In genomic region chr17:37206299-37206698, GRCh38 we compare ENCODE assay signal across 18 cellular contexts.
DNase-seq lines count a peak whose midpoint lies in the region; ATAC-seq and TF ChIP-seq lines count a peak whose summit lies in the region.
"Had no signal": no experiment of that assay in that cellular context is flagged by ENCODE, and none has a peak within 500 bp of the region (broad histone marks: within the 10 kb centered on the region; RNA-seq: fewer than 3 reads in every experiment).

No MANE protein-coding gene starts in this region.

- DNase-seq in IMR-90 = no peak
- DNase-seq in adipocyte (ENCODE audit: low read depth) = peak; percentile 73
- peak; percentile 39 for DNase-seq in iris pigment epithelial cell (ENCODE audit: low read depth)
- peak; percentile 3 for DNase-seq in stromal cell of bone marrow (ENCODE audit: low read depth)
- DNase-seq in left ventricle myocardium inferior = no peak
- no peak for DNase-seq in cerebellum (ENCODE audit: low spot score)
- DNase-seq: AML-193; Caco-2; Calu3; CD4-positive, alpha-beta T cell; CD8-positive, alpha-beta T cell; DMS79 treated with DMSO at 0.1 percent for 48 hours; GF-D8 had no signal

- H2AFZ ChIP-seq in IMR-90 (replicated peaks; ENCODE audit: low read length, poor library complexity) = no peak overlapping the region

- H2AK9ac ChIP-seq in IMR-90 (replicated peaks; ENCODE audit: low read depth, low read length, poor library complexity) = no peak overlapping the region

- dilution Hi-C loops in IMR-90 (cut with HindIII; ENCODE audit: low sequenced_read_pairs, unreplicated experiment) = no loop called here

- H3K56ac ChIP-seq in IMR-90 (ENCODE audit: extremely low read depth, insufficient read depth, low read length) = no peak overlapping the region

- H3K4me2 ChIP-seq in IMR-90 (ENCODE audit: low read depth, low read length) = no peak overlapping the region
- H3K4me2 ChIP-seq: A549; BLaER1 treated with 17β-estradiol and CSF1 and Interleukin-3, amounts not matched to agents 10 nM and 100 nM had no signal

- H2BK15ac ChIP-seq in IMR-90 (ENCODE audit: low read depth, low read length) = no peak overlapping the region

- no peak overlapping the region for H2BK120ac ChIP-seq in IMR-90 (ENCODE audit: low read depth, low read length)

- H3K27me3 ChIP-seq in IMR-90 (ENCODE audit: control insufficient read depth, insufficient read depth, low read length) (no peaks in the 10 kb centered on the region), adipocyte (replicated peaks; ENCODE audit: control insufficient read depth, insufficient read depth, low read length) (no peaks in the 10 kb centered on the region), left ventricle myocardium inferior (ENCODE audit: low read depth) (no peaks in the 10 kb centered on the region)
- H3K27me3 ChIP-seq: BLaER1 treated with 17β-estradiol and CSF1 and Interleukin-3, amounts not matched to agents 10 nM and 100 nM had no signal

- in situ Hi-C loops in IMR-90 (cut with MboI; ENCODE audit: low sequenced_read_pairs) = no loop called here

- H4K8ac ChIP-seq in IMR-90 (ENCODE audit: low read depth in 2 of 2, low read length in 2 of 2) = no peak overlapping the region

- no peak for TF ChIP-seq POLR2A in IMR-90 (IDR thresholded peaks at IDR 0.05; ENCODE audit: low read depth, low read length)

- H3K9me3 ChIP-seq in IMR-90 (ENCODE audit: control insufficient read depth, insufficient read depth, low read length) (no peaks in the 10 kb centered on the region), adipocyte (ENCODE audit: control insufficient read depth, low read length) (no peaks in the 10 kb centered on the region), left ventricle myocardium inferior (replicated peaks) (no peaks in the 10 kb centered on the region)
- H3K9me3 ChIP-seq: A549; BLaER1 treated with 17β-estradiol and CSF1 and Interleukin-3, amounts not matched to agents 10 nM and 100 nM; Caco-2 had no signal

- H4K5ac ChIP-seq in IMR-90 (ENCODE audit: low read depth, low read length) = no peak overlapping the region

- no peaks in the 10 kb centered on the region for H3K79me1 ChIP-seq in IMR-90 (ENCODE audit: low read depth in 1 of 2, low read length in 2 of 2)

- H2BK20ac ChIP-seq in IMR-90 (ENCODE audit: low read depth, low read length) = no peak overlapping the region

- no peak overlapping the region for H4K91ac ChIP-seq in IMR-90 (ENCODE audit: insufficient read depth, low read depth, low read length)

- H2BK5ac ChIP-seq in IMR-90 (ENCODE audit: low read depth, low read length, poor library complexity, severe bottlenecking) = no peak overlapping the region

- intact Hi-C loops in IMR-90 (cut with micrococcal nuclease) (no loop called here), left ventricle myocardium inferior (cut with micrococcal nuclease) (no loop called here)

- H3K27ac ChIP-seq in IMR-90 (ENCODE audit: insufficient read depth, low read length) (no peak overlapping the region), left ventricle myocardium inferior (replicated peaks) (no peak overlapping the region)
- H3K27ac ChIP-seq: 22Rv1; A549; BLaER1 treated with 17β-estradiol and CSF1 and Interleukin-3, amounts not matched to agents 10 nM and 100 nM; C4-2B had no signal

- no peak overlapping the region for H3K18ac ChIP-seq in IMR-90 (ENCODE audit: low read depth, low read length)

- no peak overlapping the region for H2AK5ac ChIP-seq in IMR-90 (ENCODE audit: low read depth, low read length)

- TF ChIP-seq RAD21 in IMR-90 (IDR thresholded peaks at IDR 0.05; ENCODE audit: low read length) = no peak

- POLR2A ChIA-PET in IMR-90 (lab: Charles Lee; ENCODE audit: unreplicated experiment) = no interaction called here

- H4K20me1 ChIP-seq in IMR-90 (ENCODE audit: insufficient read depth, low read length) = no peaks in the 10 kb centered on the region
- H4K20me1 ChIP-seq: BLaER1 treated with 17β-estradiol and CSF1 and Interleukin-3, amounts not matched to agents 10 nM and 100 nM had no signal

- H3K4me3 ChIP-seq in IMR-90 (ENCODE audit: insufficient read depth, low read depth, low read length) (no peak overlapping the region), adipocyte (ENCODE audit: low read length) (no peak overlapping the region), left ventricle myocardium inferior (no peak overlapping the region)
- H3K4me3 ChIP-seq: A549; BLaER1 treated with 17β-estradiol and CSF1 and Interleukin-3, amounts not matched to agents 10 nM and 100 nM had no signal

- H3K9ac ChIP-seq in IMR-90 (ENCODE audit: low read depth, low read length) (no peak overlapping the region), adipocyte (ENCODE audit: low read length) (no peak overlapping the region)
- H3K9ac ChIP-seq: BLaER1 treated with 17β-estradiol and CSF1 and Interleukin-3, amounts not matched to agents 10 nM and 100 nM had no signal

- no peak overlapping the region for H3K23ac ChIP-seq in IMR-90 (ENCODE audit: low read depth, low read length)

- CTCF ChIA-PET in IMR-90 (lab: Yijun Ruan, JAX) = no interaction called here

- TF ChIP-seq CTCF in IMR-90 (conservative IDR thresholded peaks at IDR 0.05; ENCODE audit: low read depth, low read length) (no peak), left ventricle myocardium inferior (IDR thresholded peaks at IDR 0.05; ENCODE audit: borderline replicate concordance) (no peak)

- no peaks in the 10 kb centered on the region for H3K9me1 ChIP-seq in IMR-90 (ENCODE audit: insufficient read depth, low read length)

- H3K4me1 ChIP-seq in IMR-90 (ENCODE audit: control insufficient read depth, insufficient read depth, low read length) (no peaks in the 10 kb centered on the region), adipocyte (ENCODE audit: control insufficient read depth, insufficient read depth, low read length) (no peaks in the 10 kb centered on the region), left ventricle myocardium inferior (no peaks in the 10 kb centered on the region)
- H3K4me1 ChIP-seq: A549, Caco-2 had no signal

- H3K36me3 ChIP-seq in IMR-90 (ENCODE audit: control insufficient read depth, insufficient read depth, low read length) (no peaks in the 10 kb centered on the region; the same call in 1 of the 2 replicates), adipocyte (ENCODE audit: control insufficient read depth, insufficient read depth, low read length, severe bottlenecking) (peaks cover 99% of the 10 kb centered on the region), left ventricle myocardium inferior (peaks cover 44% of the 10 kb centered on the region)

- H3K4ac ChIP-seq in IMR-90 (ENCODE audit: low read depth, low read length) = no peak overlapping the region

- H3K14ac ChIP-seq in IMR-90 (replicated peaks; ENCODE audit: low read depth, low read length) = no peak overlapping the region

- ATAC-seq in IMR-90 (ENCODE audit: low read depth) (peak; percentile 63), HG02870 (IDR thresholded peaks at IDR 0.05; ENCODE audit: unreplicated experiment) (no peak)
- ATAC-seq: A549; CD8-positive, alpha-beta T cell had no signal

- no TSS peak for BruUV-seq in IMR-90 (replicated peaks; lab: Mats Ljungman, UMichigan)

TF ChIP-seq in IMR-90, 13 proteins besides CTCF, POLR2A, EP300 and RAD21:
- TF ChIP-seq MAFK (IDR thresholded peaks at IDR 0.05; ENCODE audit: low read depth, low read length) (no peak), SMC3 (IDR thresholded peaks at IDR 0.05; ENCODE audit: low read depth, low read length) (no peak), MXI1 (IDR thresholded peaks at IDR 0.05; ENCODE audit: borderline replicate concordance, low read depth, low read length) (no peak), CEBPB (IDR thresholded peaks at IDR 0.05; ENCODE audit: low read depth, low read length) (no peak), USF2 (IDR thresholded peaks at IDR 0.05; ENCODE audit: low read depth, low read length) (no peak), MAZ (IDR thresholded peaks at IDR 0.05; ENCODE audit: borderline replicate concordance, low read depth, low read length) (no peak), BHLHE40 (IDR thresholded peaks at IDR 0.05; ENCODE audit: low read depth, low read length) (no peak), ELK1 (IDR thresholded peaks at IDR 0.05; ENCODE audit: borderline replicate concordance, low read depth, low read length) (no peak), CHD1 (IDR thresholded peaks at IDR 0.05; ENCODE audit: low read depth, low read length) (no peak), RFX5 (IDR thresholded peaks at IDR 0.05; ENCODE audit: low read depth, low read length) (no peak), NFE2L2 (IDR thresholded peaks at IDR 0.05; ENCODE audit: low read depth, low read length) (no peak), RCOR1 (IDR thresholded peaks at IDR 0.05; ENCODE audit: insufficient replicate concordance, low read length) (no peak), FOS (IDR thresholded peaks at IDR 0.05; ENCODE audit: low read depth, low read length) (no peak)

Comparison
In these comparisons a context has a peak if more than half of its experiments do, and no peak if none do; other contexts are left out.
1. DNase-seq: peak in adipocyte (single experiment), iris pigment epithelial cell (single experiment) and stromal cell of bone marrow (single experiment); none in IMR-90 (single experiment), left ventricle myocardium inferior (single experiment) and cerebellum (single experiment).